In genomic region chr12:87758271-87758670, GRCh38 we compare ENCODE assay signal across 28 cellular contexts.
"Had no signal": no experiment of that assay in that cellular context is flagged by ENCODE, and none has a peak within 500 bp of the region (broad histone marks: within the 10 kb centered on the region; RNA-seq: fewer than 3 reads in every experiment).

No MANE protein-coding gene starts in this region.

- DNase-seq: activated CD4-positive, alpha-beta memory T cell treated with anti-CD3 and anti-CD28 coated beads for 36 hours; activated CD4-positive, alpha-beta T cell treated with anti-CD3 and anti-CD28 coated beads for 4 hours; activated CD4-positive, alpha-beta T cell treated with anti-CD3 and anti-CD28 coated beads, Interleukin-2, amount 50 U/mL, for 1 hour; activated CD8-positive, alpha-beta memory T cell treated with anti-CD3 and anti-CD28 coated beads, Interleukin-2, amount 50 U/mL, for 48 hours; activated effector memory CD4-positive, alpha-beta T cell treated with Interleukin-2 at 50 U/mL for 16 hours; activated naive CD4-positive, alpha-beta T cell treated with anti-CD3 and anti-CD28 coated beads, Interleukin-2, amount 10 ng/mL, durations not matched to agents 7 days and 5 days; activated naive CD8-positive, alpha-beta T cell treated with anti-CD3 and anti-CD28 coated beads, Interleukin-2, amount 50 U/mL, for 24 hours; activated T-cell treated with anti-CD3 and anti-CD28 coated beads, Interleukin-2, amount 50 U/mL, for 48 hours; amniotic stem cell; aorta; brain microvascular endothelial cell; central memory CD4-positive, alpha-beta T cell; Karpas-422; NCI-H1105; NCI-H1417 treated with DMSO at 0.1 percent for 48 hours; NCI-H187 treated with DMSO at 0.1 percent for 48 hours; NCI-H2081; NCI-H2171 treated with DMSO at 0.1 percent for 48 hours; NCI-H226; NCI-H446 treated with DMSO at 0.1 percent for 48 hours; NCI-H524; NK-92 treated with Interleukin-12 subunit alpha and Interleukin-12 subunit beta, amount 100 ng/mL, for 24 hours; PC-3; Peyer's patch; RPMI8226; SHP77 treated with DMSO at 0.1 percent for 48 hours; SK-N-SH had no signal

- H3K9ac ChIP-seq: SK-N-SH had no signal

- H3K4me2 ChIP-seq: SK-N-SH had no signal

- ATAC-seq: activated naive CD8-positive, alpha-beta T cell treated with anti-CD3 and anti-CD28 coated beads, Interleukin-2, amount 50 U/mL, for 24 hours; PC-3 had no signal

- H3K9me3 ChIP-seq: Peyer's patch, SJSA1, SK-N-SH had no signal

- H3K36me3 ChIP-seq: brain microvascular endothelial cell, Peyer's patch, SJSA1 had no signal

- H3K27me3 ChIP-seq: brain microvascular endothelial cell, Peyer's patch, SJSA1 had no signal

- H3K4me3 ChIP-seq: Peyer's patch, SJSA1 had no signal

- H3K4me1 ChIP-seq: Peyer's patch had no signal

- H3K27ac ChIP-seq: brain microvascular endothelial cell, Peyer's patch, SJSA1 had no signal
